ENCODE assay signal across 8 cellular contexts in genomic region chr1:229625893-229626831, GRCh38. TPM values are rescaled to one million over a fixed set of nuclear protein-coding genes. Genes with fewer than 3 reads are reported as not detected.
DNase-seq lines count a peak whose midpoint lies in the region; FAIRE-seq and TF ChIP-seq lines count a peak whose summit lies in the region.

TAF5L (minus strand) TSS chr1:229626122; CDS start chr1:229614482, 11,640 bp downstream.
URB2 (plus strand) TSS chr1:229626247; CDS start chr1:229627634, 1,387 bp downstream.

- peak within 1 kb of the TSS; percentile 95 for H3K4me2 ChIP-seq in GM23248 (ENCODE audit: unreplicated experiment)
- peak within 1 kb of the TSS; percentile 97 for H3K4me2 ChIP-seq in neuronal stem cell (ENCODE audit: insufficient read depth, low read length, poor library complexity, severe bottlenecking)

- no peak for FAIRE-seq in frontal cortex (lab: Jason Lieb, UNC)

- WGBS in GM23248 (ENCODE audit: low coverage in 1 of 2, low lambda C conversion rate in 2 of 2, missing lambda C conversion rate in 2 of 2), 2 experiments = 1% methylated on average over 30 to 58 of the region's 100 CpGs
- no CpG with 5 or more reads among the region's 100 CpGs for WGBS in neuronal stem cell (ENCODE audit: extremely low coverage in 2 of 2, insufficient read length in 2 of 2, insufficient replicate concordance in 1 of 2), 2 donors

- peaks cover 15% of the 10 kb centered on the region for H3F3A ChIP-seq in GM23248 (ENCODE audit: insufficient read depth)

- in situ Hi-C loops in GM23248 (cut with MboI) = no loop called here

- peaks cover 7% of the 10 kb centered on the region for H3K79me1 ChIP-seq in neuronal stem cell (ENCODE audit: low read depth, low read length)

- H2BK120ac ChIP-seq in neuronal stem cell (ENCODE audit: low read depth, low read length) = no peak within 1 kb of the TSS

- H3K27me3 ChIP-seq in GM23248 (replicated peaks; ENCODE audit: insufficient read depth) = no peaks in the 10 kb centered on the region
- H3K27me3 ChIP-seq in SJSA1 (replicated peaks) = no peaks in the 10 kb centered on the region
- H3K27me3 ChIP-seq in neuronal stem cell (ENCODE audit: control insufficient read depth in 3 of 3, insufficient read depth in 3 of 3, low read depth in 1 of 3, low read length in 3 of 3) = no peaks in the 10 kb centered on the region
- no peaks in the 10 kb centered on the region for H3K27me3 ChIP-seq in subcutaneous abdominal adipose tissue (ENCODE audit: control insufficient read depth in 5 of 5, insufficient read depth in 4 of 5, low read length in 5 of 5)

- H3K9me2 ChIP-seq in GM23248 (ENCODE audit: insufficient read depth) = no peaks in the 10 kb centered on the region

- no peak within 1 kb of the TSS for H2AK5ac ChIP-seq in neuronal stem cell (ENCODE audit: low read depth, low read length)

- H4K91ac ChIP-seq in neuronal stem cell (ENCODE audit: low read depth, low read length, poor library complexity) = no peak within 1 kb of the TSS

- H3K4me1 ChIP-seq in GM23248 (ENCODE audit: insufficient read depth) = peaks cover 23% of the 10 kb centered on the region
- H3K4me1 ChIP-seq in SJSA1 (replicated peaks) = peaks cover 16% of the 10 kb centered on the region
- peaks cover 5 to 7% of the 10 kb centered on the region in 2 donors for H3K4me1 ChIP-seq in neuronal stem cell (ENCODE audit: control insufficient read depth in 2 of 2, insufficient read depth in 1 of 2, low read depth in 1 of 2, low read length in 2 of 2)
- H3K4me1 ChIP-seq in subcutaneous abdominal adipose tissue (ENCODE audit: control insufficient read depth in 5 of 5, insufficient read depth in 5 of 5, low read length in 5 of 5) = peaks cover 4 to 53% (median 42%) of the 10 kb centered on the region in 5 donors

- peak within 1 kb of the TSS; percentile 95 for H3K23ac ChIP-seq in neuronal stem cell (ENCODE audit: low read depth, low read length, poor library complexity)

- no peaks in the 10 kb centered on the region for H3K36me3 ChIP-seq in GM23248 (ENCODE audit: low read depth)
- H3K36me3 ChIP-seq in SJSA1 = peaks cover 26% of the 10 kb centered on the region
- peaks cover 3 to 29% of the 10 kb centered on the region in 2 donors for H3K36me3 ChIP-seq in neuronal stem cell (replicated peaks in 1 of 2; ENCODE audit: control insufficient read depth in 2 of 2, insufficient read depth in 2 of 2, low read length in 2 of 2)
- H3K36me3 ChIP-seq in subcutaneous abdominal adipose tissue (ENCODE audit: control insufficient read depth in 5 of 5, insufficient read depth in 5 of 5, low read length in 5 of 5) = peaks cover 0 to 2% (median 0%) of the 10 kb centered on the region in 5 donors

- H3K4me3 ChIP-seq in GM23248 (peak within 1 kb of the TSS; percentile 98), LNCaP clone FGC (ENCODE audit: low read depth, low read length) (peak within 1 kb of the TSS; percentile 96), SJSA1 (peak within 1 kb of the TSS; percentile 98), neuronal stem cell (ENCODE audit: low read length in 2 of 2) (peak within 1 kb of the TSS; percentile 83 to 97), subcutaneous abdominal adipose tissue (ENCODE audit: low read depth in 1 of 5, low read length in 5 of 5) (peak within 1 kb of the TSS; percentile 93 to 98 (median 94))

- no peak for TF ChIP-seq CTCF in LNCaP clone FGC (IDR thresholded peaks at IDR 0.05; ENCODE audit: control insufficient read depth, extremely low read depth, insufficient read depth)

- H3K4ac ChIP-seq in neuronal stem cell (ENCODE audit: low read length) = no peak within 1 kb of the TSS

- H3K18ac ChIP-seq in neuronal stem cell (ENCODE audit: low read length) = peak within 1 kb of the TSS; percentile 77

- H2AFZ ChIP-seq in GM23248 (peak within 1 kb of the TSS; percentile 98), neuronal stem cell (ENCODE audit: low read length) (peak within 1 kb of the TSS; percentile 98)

- H3K9ac ChIP-seq in GM23248 = peak within 1 kb of the TSS; percentile 79
- peak within 1 kb of the TSS; percentile 96 for H3K9ac ChIP-seq in neuronal stem cell (ENCODE audit: low read depth, low read length, poor library complexity)
- H3K9ac ChIP-seq in subcutaneous abdominal adipose tissue (ENCODE audit: low read length in 5 of 5) = peak within 1 kb of the TSS; percentile 85 to 92 (median 90)

- H3K9me3 ChIP-seq in GM23248 (ENCODE audit: low read depth) (no peaks in the 10 kb centered on the region), SJSA1 (replicated peaks) (peaks cover 3% of the 10 kb centered on the region; the same call in 1 of the 2 replicates), neuronal stem cell (replicated peaks in 1 of 2; ENCODE audit: control insufficient read depth in 2 of 2, insufficient read depth in 1 of 2, low read depth in 1 of 2, low read length in 2 of 2) (no peaks in the 10 kb centered on the region), subcutaneous abdominal adipose tissue (ENCODE audit: control insufficient read depth in 5 of 5, low read length in 5 of 5) (no peaks in the 10 kb centered on the region)

- peaks cover 2% of the 10 kb centered on the region; the same call in 1 of the 2 replicates for H4K20me1 ChIP-seq in GM23248 (ENCODE audit: insufficient read depth)

- H3K27ac ChIP-seq in GM23248 (peak within 1 kb of the TSS; percentile 57), SJSA1 (peak within 1 kb of the TSS; percentile 58), neuronal stem cell (replicated peaks; ENCODE audit: low read length) (peak within 1 kb of the TSS; percentile 84), subcutaneous abdominal adipose tissue (ENCODE audit: low read depth, low read length) (peak within 1 kb of the TSS; percentile 84)

- H3K14ac ChIP-seq in neuronal stem cell (ENCODE audit: low read length) = peak within 1 kb of the TSS; percentile 92

- H2BK15ac ChIP-seq in neuronal stem cell (ENCODE audit: low read length) = peak within 1 kb of the TSS; percentile 87

- DNase-seq in EL = peak; percentile 87
- peak; percentile 97 for DNase-seq in GM23248
- peak; percentile 72 for DNase-seq in LNCaP clone FGC (ENCODE audit: low read depth)
- DNase-seq in SJSA1 (ENCODE audit: low read depth in 1 of 2, low spot score in 2 of 2) = peak; percentile 81 to 86
- peak; percentile 57 to 78 (median 60) for DNase-seq in activated naive CD4-positive, alpha-beta T cell (lab: John Stamatoyannopoulos, UW)
- DNase-seq in frontal cortex (ENCODE audit: low spot score in 2 of 2) = peak; percentile 96 to 98
- DNase-seq in neuronal stem cell (ENCODE audit: low spot score) = peak; percentile 84

- no peak within 1 kb of the TSS for H2BK5ac ChIP-seq in neuronal stem cell (ENCODE audit: low read length)

- peaks cover 94% of the 10 kb centered on the region for H3K79me2 ChIP-seq in GM23248 (ENCODE audit: insufficient read depth)

- H4K8ac ChIP-seq in neuronal stem cell (ENCODE audit: low read depth, low read length) = no peak within 1 kb of the TSS

- no peak within 1 kb of the TSS for H2BK12ac ChIP-seq in neuronal stem cell (ENCODE audit: low read length)

RNA-seq across cellular contexts. Expression of gene TAF5L, which starts in this region (rescaled TPM):
- 13.2 and 24.2 TPM in 2 replicates for total RNA-seq in GM23248 (2014; rRNA removed; shearing (Covaris generic))
- polyA plus RNA-seq in GM23248 (2016; fragmentation: Nextera tagmentation; extraction: Ambion mirVana) = 2.6 and 3.0 TPM in 2 replicates
- 12.0 and 25.5 TPM in 2 replicates for total RNA-seq in SJSA1 (2014; rRNA removed; shearing (Covaris generic))
- 32.2 TPM for total RNA-seq in frontal cortex
- polyA plus RNA-seq in neuronal stem cell (2013, experiment 1 of 2) = 13.9 TPM
- 14.3 TPM for polyA plus RNA-seq in neuronal stem cell (2013, experiment 2 of 2)

RNA-seq across cellular contexts. Expression of gene URB2, which starts in this region (rescaled TPM):
- 6.3 and 7.6 TPM in 2 replicates for total RNA-seq in GM23248 (2014; rRNA removed; shearing (Covaris generic))
- polyA plus RNA-seq in GM23248 (2016; fragmentation: Nextera tagmentation; extraction: Ambion mirVana) = 3.3 and 3.5 TPM in 2 replicates
- total RNA-seq in SJSA1 (2014; rRNA removed; shearing (Covaris generic)) = 11.9 and 15.2 TPM in 2 replicates
- 14.7 TPM for total RNA-seq in frontal cortex
- polyA plus RNA-seq in neuronal stem cell (2013, experiment 1 of 2) = 4.5 TPM
- 4.6 TPM for polyA plus RNA-seq in neuronal stem cell (2013, experiment 2 of 2)

Comparison
In these comparisons a context has a peak if more than half of its experiments do, and no peak if none do; other contexts are left out.
1. Peak in every context shown above with its lines: DNase-seq, H3K4me3 ChIP-seq and H3K27ac ChIP-seq.